Comparison of ENCODE assay signal across 1 cellular context in genomic region chr11:43943931-43944751, GRCh38.
A peak's percentile ranks its signal among the peaks of the same experiment; 100 is the strongest.
TF ChIP-seq lines count a peak whose summit lies in the region.

No MANE protein-coding gene starts in this region.

TF ChIP-seq in HEK293, 187 proteins besides CTCF, POLR2A, EP300 and RAD21 (continued from another document):
- TF ChIP-seq ZNF645 (tag by site-specific recombination; IDR thresholded peaks at IDR 0.05) (0 out of 2 replicates have a peak, but pooled peaks have one; percentile 50), EGR2 (tag by site-specific recombination; IDR thresholded peaks at IDR 0.05; ENCODE audit: low read depth) (peak; percentile 77), ZBTB26 (tag by site-specific recombination; optimal IDR thresholded peaks at IDR 0.05) (peak; percentile 53), KLF7 (tag by site-specific recombination; IDR thresholded peaks at IDR 0.05; ENCODE audit: borderline replicate concordance) (no peak), ZNF654 (tag by site-specific recombination; IDR thresholded peaks at IDR 0.05; ENCODE audit: low read depth) (no peak), ZNF560 (tag by site-specific recombination; IDR thresholded peaks at IDR 0.05; ENCODE audit: borderline replicate concordance) (no peak), PATZ1 (tag by site-specific recombination; IDR thresholded peaks at IDR 0.05) (0 out of 2 replicates have a peak, but pooled peaks have one; percentile 12), ZNF302 (tag by site-specific recombination; IDR thresholded peaks at IDR 0.05; ENCODE audit: low read depth) (no peak), ZNF350 (tag by site-specific recombination; IDR thresholded peaks at IDR 0.05) (no peak), GLIS2 (tag by site-specific recombination; IDR thresholded peaks at IDR 0.05) (peak; percentile 49; the same call in 1 of the 2 replicates), ZIC2 (tag by site-specific recombination; IDR thresholded peaks at IDR 0.05) (peak; percentile 81), ZBTB20 (tag by site-specific recombination; IDR thresholded peaks at IDR 0.05) (peak; percentile 83), ZBTB17 (tag by site-specific recombination; IDR thresholded peaks at IDR 0.05) (peak; percentile 64; the same call in 1 of the 2 replicates), ZNF341 (tag by site-specific recombination; IDR thresholded peaks at IDR 0.05; ENCODE audit: low read depth) (peak; percentile 19; the same call in 1 of the 2 replicates)
